Comparison of ENCODE assay signal across 11 cellular contexts in genomic region chr3:129560269-129560787, GRCh38. TPM values are rescaled to one million over a fixed set of nuclear protein-coding genes. Genes with fewer than 3 reads are reported as not detected.
DNase-seq lines count a peak whose midpoint lies in the region; ATAC-seq and TF ChIP-seq lines count a peak whose summit lies in the region.
"Had no signal": no experiment of that assay in that cellular context is flagged by ENCODE, and none has a peak within 500 bp of the region (broad histone marks: within the 10 kb centered on the region; RNA-seq: fewer than 3 reads in every experiment).

No MANE protein-coding gene starts in this region.

- H3K9me3 Mint-ChIP-seq in CD4-positive, alpha-beta T cell, result no peaks in the 10 kb centered on the region
- H3K9me3 Mint-ChIP-seq: stimulated activated naive CD8-positive, alpha-beta T cell treated with anti-CD3 and anti-CD28 coated beads, Interleukin-15, Interleukin-2, amounts not matched to agents 100 ng/mL and 50 ng/mL, for 24 hours had no signal

- no peaks in the 10 kb centered on the region for H3K9me2 ChIP-seq in OCI-LY7 (ENCODE audit: insufficient read depth, low read length)

- H3K27me3 ChIP-seq in prostate gland (replicated peaks; ENCODE audit: insufficient read depth), result no peaks in the 10 kb centered on the region
- no peaks in the 10 kb centered on the region for H3K27me3 ChIP-seq in CD4-positive, alpha-beta T cell (ENCODE audit: control insufficient read depth, insufficient read depth, low read length)

- H3K9me3 ChIP-seq in OCI-LY7 (ENCODE audit: low read length), result no peaks in the 10 kb centered on the region
- H3K9me3 ChIP-seq in prostate gland, result no peaks in the 10 kb centered on the region
- no peaks in the 10 kb centered on the region for H3K9me3 ChIP-seq in CD4-positive, alpha-beta T cell (ENCODE audit: control insufficient read depth, low read length)

- H3K27ac ChIP-seq in OCI-LY7 (ENCODE audit: low read depth, low read length, poor library complexity, severe bottlenecking), result no peak overlapping the region
- peak overlapping the region; percentile 65 to 69 for H3K27ac ChIP-seq in prostate gland
- no peak overlapping the region for H3K27ac ChIP-seq in CD4-positive, alpha-beta T cell (ENCODE audit: low read depth, low read length)

- no peak overlapping the region for H3K27ac Mint-ChIP-seq in CD4-positive, alpha-beta T cell

- POLR2A ChIA-PET in OCI-LY7 (lab: Charles Lee), result no interaction called here
- POLR2A ChIA-PET in CD4-positive, alpha-beta T cell (lab: Charles Lee), result no interaction called here

- H4K20me1 ChIP-seq in OCI-LY7 (ENCODE audit: insufficient read depth, low read length), result no peaks in the 10 kb centered on the region

- no peaks in the 10 kb centered on the region for H3K4me1 Mint-ChIP-seq in CD4-positive, alpha-beta T cell (ENCODE audit: low read depth)

- TF ChIP-seq CTCF in AG09309 (IDR thresholded peaks at IDR 0.05; ENCODE audit: control insufficient read depth, insufficient read depth, low read depth, low read length, missing control alignments), result no peak
- TF ChIP-seq CTCF in OCI-LY7 (conservative IDR thresholded peaks at IDR 0.05; ENCODE audit: low read length), result no peak
- no peak for TF ChIP-seq CTCF in fibroblast of the aortic adventitia (IDR thresholded peaks at IDR 0.05; ENCODE audit: insufficient read depth, low read length)
- no peak for TF ChIP-seq CTCF in prostate gland (IDR thresholded peaks at IDR 0.05)
- no peak for TF ChIP-seq CTCF in CD4-positive, alpha-beta T cell (IDR thresholded peaks at IDR 0.05)

- TF ChIP-seq POLR2A in prostate gland (IDR thresholded peaks at IDR 0.05), result no peak

- H3K4me2 ChIP-seq in OCI-LY7 (ENCODE audit: low read length), result no peak overlapping the region

- H3K4me1 ChIP-seq in OCI-LY7 (ENCODE audit: insufficient read depth, low read length, poor library complexity, severe bottlenecking), result peaks cover 35% of the 10 kb centered on the region
- H3K4me1 ChIP-seq in prostate gland (replicated peaks), result no peaks in the 10 kb centered on the region

- 0 out of 2 replicates have a peak overlapping the region, but pooled peaks have one; percentile 51 for H2AFZ ChIP-seq in OCI-LY7 (ENCODE audit: low read length)

- CTCF ChIA-PET in OCI-LY7 (lab: Charles Lee; ENCODE audit: unreplicated experiment), result no interaction called here
- CTCF ChIA-PET in CD4-positive, alpha-beta T cell (lab: Charles Lee), result no interaction called here

- DNase-seq in AG09309 (ENCODE audit: low read depth) (peak; percentile 29), OCI-LY7 (ENCODE audit: low spot score) (no peak), fibroblast of the aortic adventitia (ENCODE audit: low read depth) (peak; percentile 76), prostate gland (ENCODE audit: low spot score) (no peak), ecto neural progenitor cell (ENCODE audit: low spot score) (no peak)
- no peak for DNase-seq in CD4-positive, alpha-beta T cell
- DNase-seq: DMS79 treated with DMSO at 0.1 percent for 48 hours had no signal

- WGBS in prostate gland, result 66% methylated on average over 16 of the region's 16 CpGs

- H3K36me3 ChIP-seq in OCI-LY7 (ENCODE audit: insufficient read depth, low read length) (no peaks in the 10 kb centered on the region), prostate gland (no peaks in the 10 kb centered on the region)

- BruUV-seq in OCI-LY7 (replicated peaks; lab: Mats Ljungman, UMichigan), result no TSS peak

- H3K27me3 Mint-ChIP-seq in CD4-positive, alpha-beta T cell, result no peaks in the 10 kb centered on the region
- H3K27me3 Mint-ChIP-seq: stimulated activated naive CD8-positive, alpha-beta T cell treated with anti-CD3 and anti-CD28 coated beads, Interleukin-15, Interleukin-2, amounts not matched to agents 100 ng/mL and 50 ng/mL, for 24 hours had no signal

- no peaks in the 10 kb centered on the region for H3K36me3 Mint-ChIP-seq in CD4-positive, alpha-beta T cell (ENCODE audit: low read depth)

- peak overlapping the region; percentile 29 for H3K4me3 ChIP-seq in AG09309 (ENCODE audit: control insufficient read depth, low read depth, low read length)
- no peak overlapping the region for H3K4me3 ChIP-seq in OCI-LY7 (ENCODE audit: low read depth, low read length, poor library complexity, severe bottlenecking)
- H3K4me3 ChIP-seq in fibroblast of the aortic adventitia (ENCODE audit: low read depth, low read length), result no peak overlapping the region
- no peak overlapping the region for H3K4me3 ChIP-seq in prostate gland

- no peaks in the 10 kb centered on the region for H3K79me2 ChIP-seq in OCI-LY7 (ENCODE audit: insufficient read depth, low read depth, low read length)

- H3K4me3 Mint-ChIP-seq in CD4-positive, alpha-beta T cell, result no peak overlapping the region
- H3K4me3 Mint-ChIP-seq: stimulated activated naive CD8-positive, alpha-beta T cell treated with anti-CD3 and anti-CD28 coated beads, Interleukin-15, Interleukin-2, amounts not matched to agents 100 ng/mL and 50 ng/mL, for 24 hours had no signal

- ATAC-seq in GM18520 (IDR thresholded peaks at IDR 0.05; ENCODE audit: unreplicated experiment), result no peak
- no peak for ATAC-seq in GM21528 (IDR thresholded peaks at IDR 0.05; ENCODE audit: low FRiP score, unreplicated experiment)
- ATAC-seq in CD4-positive, alpha-beta T cell (ENCODE audit: poor library complexity), result no peak

- intact Hi-C loops in OCI-LY7 (cut with micrococcal nuclease; ENCODE audit: unreplicated experiment) (no loop called here), prostate gland (cut with DNase I) (no loop called here)
- intact Hi-C loops in CD4-positive, alpha-beta T cell (cut with DNase I, micrococcal nuclease), result no loop called here

RNA-seq across cellular contexts. Expression of gene H1-8, which starts 17.4 kb away (rescaled TPM):
- not detected in 2 replicates for total RNA-seq in OCI-LY7 (2014; rRNA removed; shearing (Covaris generic))
- total RNA-seq in OCI-LY7 (2022) (not detected in 2 replicates), fibroblast of the aortic adventitia (ENCODE audit: low replicate concordance) (not detected in 2 replicates), prostate gland (not detected)
- total RNA-seq in CD4-positive, alpha-beta T cell, result not detected
- total RNA-seq: activated CD8-positive, alpha-beta memory T cell treated with anti-CD3 and anti-CD28 coated beads for 36 hours had no signal

RNA-seq across cellular contexts. Expression of gene RHO, which starts 31.9 kb away (rescaled TPM):
- not detected in 2 replicates for total RNA-seq in OCI-LY7 (2014; rRNA removed; shearing (Covaris generic))
- not detected in 2 replicates for total RNA-seq in OCI-LY7 (2022)
- not detected in 2 replicates for total RNA-seq in fibroblast of the aortic adventitia (ENCODE audit: low replicate concordance)
- under 1 TPM in 1 of 2 donors, not detected in 1; 0.23 TPM for total RNA-seq in prostate gland
- not detected for total RNA-seq in CD4-positive, alpha-beta T cell
- total RNA-seq: activated CD8-positive, alpha-beta memory T cell treated with anti-CD3 and anti-CD28 coated beads for 36 hours had no signal

RNA-seq across cellular contexts. Expression of gene PLXND1, which starts 46.1 kb away (rescaled TPM):
- 6.0 and 6.8 TPM in 2 replicates for total RNA-seq in OCI-LY7 (2014; rRNA removed; shearing (Covaris generic))
- total RNA-seq in OCI-LY7 (2022) (4.7 and 5.3 TPM in 2 replicates), fibroblast of the aortic adventitia (ENCODE audit: low replicate concordance) (31.4 and 76.3 TPM in 2 replicates), prostate gland (10 to 100 TPM; 19.7 to 83.6 TPM)
- total RNA-seq in CD4-positive, alpha-beta T cell, result 10 to 100 TPM; 61.7 to 62.5 TPM

Comparison
In these comparisons a context has a peak if more than half of its experiments do, and no peak if none do; other contexts are left out.
1. DNase-seq: peak in AG09309 (single experiment) and fibroblast of the aortic adventitia (single experiment); none in OCI-LY7 (single experiment), prostate gland (single experiment), CD4-positive, alpha-beta T cell (0 of 10) and ecto neural progenitor cell (single experiment).
2. H3K27ac ChIP-seq: peak in prostate gland (2 of 2); none in OCI-LY7 (single experiment) and CD4-positive, alpha-beta T cell (single experiment).